Comparison of ENCODE assay signal across 13 cellular contexts in the genomic region with DNA sequence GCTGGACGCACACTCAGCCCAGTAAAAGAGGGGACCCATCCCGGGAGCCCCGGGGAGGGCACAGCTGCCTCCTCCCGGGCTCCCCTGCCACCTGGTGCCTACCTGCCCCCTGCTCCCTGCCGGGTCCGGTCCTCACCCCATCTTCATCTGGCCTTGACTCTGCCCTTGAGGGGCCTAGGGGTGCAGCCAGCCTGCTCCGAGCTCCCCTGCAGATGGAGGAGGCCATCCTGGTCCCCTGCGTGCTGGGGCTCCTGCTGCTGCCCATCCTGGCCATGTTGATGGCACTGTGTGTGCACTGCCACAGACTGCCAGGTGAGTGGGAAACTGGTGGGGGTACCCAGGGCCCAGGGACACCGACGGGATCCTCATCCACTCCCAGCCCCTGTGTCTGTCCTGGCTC. TPM values are rescaled to one million over a fixed set of nuclear protein-coding genes. Genes with fewer than 3 reads are reported as not detected.
DNase-seq lines count a peak whose midpoint lies in the region; ATAC-seq and TF ChIP-seq lines count a peak whose summit lies in the region.
"Had no signal": no experiment of that assay in that cellular context is flagged by ENCODE, and none has a peak within 500 bp of the region (broad histone marks: within the 10 kb centered on the region; RNA-seq: fewer than 3 reads in every experiment).

No MANE protein-coding gene starts in this region.

- peaks cover 11% of the 10 kb centered on the region for H3K9me3 Mint-ChIP-seq in activated CD4-positive, alpha-beta T cell treated with anti-CD3 and anti-CD28 coated beads for 36 hours (ENCODE audit: low read depth)
- H3K9me3 Mint-ChIP-seq in T-helper 1 cell treated with Interleukin-12 subunit alpha and Interleukin-12 subunit beta and Interleukin-4 antibody, amounts not matched to agents 30 μg/mL and 1 μg/mL, for 36 hours, result peaks cover 10% of the 10 kb centered on the region

- H3K27ac ChIP-seq in esophagus squamous epithelium (peak overlapping the region in 2 of 4 donors; percentile 18 to 68), stomach (peak overlapping the region; percentile 10 to 71 (median 50)), tibial artery (no peak overlapping the region)
- H3K27ac ChIP-seq: psoas muscle had no signal

- TF ChIP-seq POLR2A in esophagus squamous epithelium (IDR thresholded peaks at IDR 0.05) (no peak), stomach (IDR thresholded peaks at IDR 0.05) (no peak)

- peak overlapping the region; percentile 99 for H3K4me3 Mint-ChIP-seq in activated CD4-positive, alpha-beta T cell treated with anti-CD3 and anti-CD28 coated beads for 36 hours
- peak overlapping the region; percentile 94 for H3K4me3 Mint-ChIP-seq in T-helper 1 cell treated with Interleukin-12 subunit alpha and Interleukin-12 subunit beta and Interleukin-4 antibody, amounts not matched to agents 30 μg/mL and 1 μg/mL, for 36 hours

- no peak for TF ChIP-seq EP300 in stomach (IDR thresholded peaks at IDR 0.05)

- no peak for TF ChIP-seq CTCF in esophagus squamous epithelium (IDR thresholded peaks at IDR 0.05)
- TF ChIP-seq CTCF in stomach (IDR thresholded peaks at IDR 0.05), result no peak
- TF ChIP-seq CTCF in tibial artery (IDR thresholded peaks at IDR 0.05), result no peak

- CTCF ChIA-PET in activated CD4-positive, alpha-beta T cell treated with anti-CD3 and anti-CD28 coated beads for 36 hours (lab: Charles Lee), result interaction anchor here (0.6 kb wide), 1 partner anchor 110 kb away, joined by 3 read pairs; no protein-coding TSS in a partner anchor

- H3K4me3 ChIP-seq in esophagus squamous epithelium, result peak overlapping the region; percentile 0 to 50 (median 36)
- H3K4me3 ChIP-seq in stomach, result peak overlapping the region; percentile 23 to 37 (median 30)
- no peak overlapping the region for H3K4me3 ChIP-seq in tibial artery
- H3K4me3 ChIP-seq: psoas muscle had no signal

- H3K9me3 ChIP-seq in esophagus squamous epithelium (peaks cover 0 to 19% (median 5%) of the 10 kb centered on the region in 3 donors), stomach (peaks cover 0 to 12% (median 3%) of the 10 kb centered on the region in 4 donors), tibial artery (peaks cover 0 to 7% (median 6%) of the 10 kb centered on the region in 3 donors)

- intact Hi-C loops in activated CD4-positive, alpha-beta T cell treated with anti-CD3 and anti-CD28 coated beads for 36 hours (cut with DNase I, micrococcal nuclease), result loop anchor here in 1 of 2 experiments (5.0 kb wide), 1 partner anchor 87 kb away; no protein-coding TSS in a partner anchor
- intact Hi-C loops in esophagus squamous epithelium (cut with DNase I), result no loop called here
- intact Hi-C loops in stomach (cut with DNase I; ENCODE audit: low total_unique reads), result no loop called here
- intact Hi-C loops in tibial artery (cut with DNase I; ENCODE audit: low total_unique reads), result no loop called here

- ATAC-seq in activated CD4-positive, alpha-beta T cell treated with anti-CD3 and anti-CD28 coated beads for 36 hours, result peak; percentile 7
- no peak for ATAC-seq in HG02642 (IDR thresholded peaks at IDR 0.05; ENCODE audit: poor library complexity, unreplicated experiment)
- no peak for ATAC-seq in GM21717 (IDR thresholded peaks at IDR 0.05; ENCODE audit: unreplicated experiment)

- H3K4me1 ChIP-seq in esophagus squamous epithelium (peaks cover 0 to 7% (median 0%) of the 10 kb centered on the region in 3 donors), stomach (peaks cover 0 to 10% (median 0%) of the 10 kb centered on the region in 4 donors), tibial artery (no peaks in the 10 kb centered on the region)
- H3K4me1 ChIP-seq: psoas muscle had no signal

- peaks cover 80% of the 10 kb centered on the region for H3K36me3 Mint-ChIP-seq in activated CD4-positive, alpha-beta T cell treated with anti-CD3 and anti-CD28 coated beads for 36 hours (ENCODE audit: low read depth)
- peaks cover 73% of the 10 kb centered on the region for H3K36me3 Mint-ChIP-seq in T-helper 1 cell treated with Interleukin-12 subunit alpha and Interleukin-12 subunit beta and Interleukin-4 antibody, amounts not matched to agents 30 μg/mL and 1 μg/mL, for 36 hours (ENCODE audit: low read depth)

- H3K4me1 Mint-ChIP-seq in activated CD4-positive, alpha-beta T cell treated with anti-CD3 and anti-CD28 coated beads for 36 hours, result peaks cover 49% of the 10 kb centered on the region
- peaks cover 38% of the 10 kb centered on the region for H3K4me1 Mint-ChIP-seq in T-helper 1 cell treated with Interleukin-12 subunit alpha and Interleukin-12 subunit beta and Interleukin-4 antibody, amounts not matched to agents 30 μg/mL and 1 μg/mL, for 36 hours (ENCODE audit: low read depth)

- peak overlapping the region; percentile 89 for H3K27ac Mint-ChIP-seq in activated CD4-positive, alpha-beta T cell treated with anti-CD3 and anti-CD28 coated beads for 36 hours
- peak overlapping the region; percentile 95 for H3K27ac Mint-ChIP-seq in T-helper 1 cell treated with Interleukin-12 subunit alpha and Interleukin-12 subunit beta and Interleukin-4 antibody, amounts not matched to agents 30 μg/mL and 1 μg/mL, for 36 hours

- H3K36me3 ChIP-seq in esophagus squamous epithelium, result peaks cover 17 to 99% (median 36%) of the 10 kb centered on the region in 3 donors
- peaks cover 59 to 100% (median 100%) of the 10 kb centered on the region in 4 donors for H3K36me3 ChIP-seq in stomach
- peaks cover 52 to 100% (median 85%) of the 10 kb centered on the region in 3 donors for H3K36me3 ChIP-seq in tibial artery

- H3K27me3 ChIP-seq in esophagus squamous epithelium (no peaks in the 10 kb centered on the region), stomach (no peaks in the 10 kb centered on the region), tibial artery (no peaks in the 10 kb centered on the region)
- H3K27me3 ChIP-seq: heart left ventricle had no signal

- WGBS in esophagus squamous epithelium, 2 donors, result 80 to 86% methylated on average over 2 to 3 of the region's 10 CpGs
- WGBS in stomach, 5 donors, result 57 to 83% (median 70%) methylated on average over 6 to 10 of the region's 10 CpGs

- POLR2A ChIA-PET in activated CD4-positive, alpha-beta T cell treated with anti-CD3 and anti-CD28 coated beads for 36 hours (lab: Charles Lee), result interaction anchor here (0.7 kb wide), 1 partner anchor 36 kb away, joined by 3 read pairs; no protein-coding TSS in a partner anchor

- no peaks in the 10 kb centered on the region for H3K27me3 Mint-ChIP-seq in activated CD4-positive, alpha-beta T cell treated with anti-CD3 and anti-CD28 coated beads for 36 hours
- H3K27me3 Mint-ChIP-seq in T-helper 1 cell treated with Interleukin-12 subunit alpha and Interleukin-12 subunit beta and Interleukin-4 antibody, amounts not matched to agents 30 μg/mL and 1 μg/mL, for 36 hours (ENCODE audit: low read depth), result no peaks in the 10 kb centered on the region

- peak; percentile 49 for DNase-seq in activated CD4-positive, alpha-beta T cell treated with anti-CD3 and anti-CD28 coated beads for 36 hours
- DNase-seq in activated CD4-positive, alpha-beta T cell treated with anti-CD3 and anti-CD28 coated beads, Interleukin-2, amount 50 U/mL, for 4 hours, result no peak
- no peak for DNase-seq in esophagus squamous epithelium (lab: John Stamatoyannopoulos, UW)
- no peak for DNase-seq in stomach
- DNase-seq in tibial artery, result no peak
- DNase-seq: 8988T, T1000 had no signal

RNA-seq across cellular contexts. Expression of gene LAT, which starts 0.4 kb away (rescaled TPM):
- total RNA-seq in activated CD4-positive, alpha-beta T cell treated with anti-CD3 and anti-CD28 coated beads for 36 hours, result 100 to 1,000 TPM; 200 to 234 TPM
- 1 to 10 TPM in 3 of 4 donors, under 1 TPM in 1; 0.76 to 7.4 (median 2.5) TPM for total RNA-seq in esophagus squamous epithelium
- 10 to 100 TPM in 1 of 5 donors, 1 to 10 TPM in 3, not detected in 1; 1.3 to 26.8 (median 4.8) TPM for total RNA-seq in stomach
- 10 to 100 TPM in 1 of 3 donors, 1 to 10 TPM in 2; 7.3 to 15.5 (median 8.4) TPM for polyA plus RNA-seq in stomach

RNA-seq across cellular contexts. Expression of gene SPNS1, which starts 10.6 kb away (rescaled TPM):
- 10 to 100 TPM; 12.7 to 14.2 TPM for total RNA-seq in activated CD4-positive, alpha-beta T cell treated with anti-CD3 and anti-CD28 coated beads for 36 hours
- total RNA-seq in esophagus squamous epithelium (10 to 100 TPM; 15.3 to 26.3 (median 18.5) TPM), stomach (10 to 100 TPM in 4 of 5 donors, 1 to 10 TPM in 1; 6.1 to 24.2 (median 15.6) TPM)
- polyA plus RNA-seq in stomach, result 10 to 100 TPM; 26.7 to 48.3 (median 31.6) TPM

RNA-seq across cellular contexts. Expression of gene NFATC2IP, which starts 34.5 kb away (rescaled TPM):
- total RNA-seq in activated CD4-positive, alpha-beta T cell treated with anti-CD3 and anti-CD28 coated beads for 36 hours, result 10 to 100 TPM; 69.2 to 72.7 TPM
- 10 to 100 TPM; 17.4 to 36.6 (median 24.2) TPM for total RNA-seq in esophagus squamous epithelium
- 100 to 1,000 TPM in 2 of 5 donors, 10 to 100 TPM in 3; 22.8 to 265 (median 68.0) TPM for total RNA-seq in stomach
- 10 to 100 TPM; 10.4 to 18.0 (median 13.1) TPM for polyA plus RNA-seq in stomach

RNA-seq across cellular contexts. Expression of gene CD19, which starts 53.4 kb away (rescaled TPM):
- total RNA-seq in activated CD4-positive, alpha-beta T cell treated with anti-CD3 and anti-CD28 coated beads for 36 hours, result under 1 TPM; 0.74 to 0.80 TPM
- under 1 TPM in 2 of 4 donors, not detected in 2; 0.19 to 0.42 TPM for total RNA-seq in esophagus squamous epithelium
- under 1 TPM in 2 of 5 donors, not detected in 3; 0.29 to 0.92 TPM for total RNA-seq in stomach
- polyA plus RNA-seq in stomach, result 1 to 10 TPM in 1 of 3 donors, under 1 TPM in 2; 0.31 to 3.8 (median 0.56) TPM
- total RNA-seq: Daoy had no signal

Comparison
In these comparisons a context has a peak if more than half of its experiments do, and no peak if none do; other contexts are left out.
1. H3K27ac ChIP-seq: peak in stomach (5 of 5); none in tibial artery (0 of 2).
2. H3K4me3 ChIP-seq: peak in esophagus squamous epithelium (4 of 4) and stomach (4 of 4); none in tibial artery (0 of 2).
3. RNA of gene LAT, which starts 0.4 kb away (total RNA-seq): 200 to 234 TPM in activated CD4-positive, alpha-beta T cell treated with anti-CD3 and anti-CD28 coated beads for 36 hours; 0.76 to 7.4 TPM in esophagus squamous epithelium and 1.3 to 26.8 TPM in stomach; every median in the first group is over 4 times any median in the second.